Comparison of ENCODE assay signal across 1 cellular context in the genomic region with DNA sequence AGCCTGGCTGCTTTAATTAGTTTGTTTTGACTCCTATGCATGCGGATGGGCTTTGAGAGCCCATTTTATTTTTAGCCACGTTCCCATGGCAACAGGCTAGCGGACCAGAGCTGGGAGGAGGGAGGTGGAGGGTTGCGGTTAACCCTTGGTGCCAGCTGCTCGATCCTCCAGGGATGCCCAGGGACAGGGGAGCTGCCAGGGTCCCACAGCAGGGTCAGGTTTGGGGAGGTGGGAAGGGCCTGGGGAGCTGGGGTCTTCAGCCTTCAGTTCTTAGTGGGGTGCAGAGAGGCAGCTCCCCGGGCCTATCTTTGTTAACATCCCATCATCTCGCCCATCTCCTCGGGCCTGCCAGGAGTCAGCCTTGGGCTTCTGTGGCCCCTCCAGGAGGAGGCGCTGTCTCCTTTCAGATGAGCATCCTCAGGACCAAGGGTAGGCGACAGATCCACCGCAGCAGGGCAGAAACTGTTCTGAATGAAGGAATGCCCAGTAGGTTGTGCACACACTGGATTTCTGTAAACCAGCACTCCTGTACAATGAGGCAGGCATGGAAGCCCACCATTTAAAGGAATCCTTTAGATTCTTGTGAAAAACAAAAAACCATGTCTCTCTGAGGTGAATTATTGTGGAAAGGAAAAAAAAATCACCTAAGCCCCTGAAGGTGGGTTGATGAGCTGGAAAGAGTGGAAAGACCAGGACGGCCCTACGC.
TF ChIP-seq lines count a peak whose summit lies in the region.

No MANE protein-coding gene starts in this region.

TF ChIP-seq in HepG2, 621 proteins besides CTCF, POLR2A, EP300 and RAD21 (continued from another document and continues in another):
- TF ChIP-seq, protein P1, sequence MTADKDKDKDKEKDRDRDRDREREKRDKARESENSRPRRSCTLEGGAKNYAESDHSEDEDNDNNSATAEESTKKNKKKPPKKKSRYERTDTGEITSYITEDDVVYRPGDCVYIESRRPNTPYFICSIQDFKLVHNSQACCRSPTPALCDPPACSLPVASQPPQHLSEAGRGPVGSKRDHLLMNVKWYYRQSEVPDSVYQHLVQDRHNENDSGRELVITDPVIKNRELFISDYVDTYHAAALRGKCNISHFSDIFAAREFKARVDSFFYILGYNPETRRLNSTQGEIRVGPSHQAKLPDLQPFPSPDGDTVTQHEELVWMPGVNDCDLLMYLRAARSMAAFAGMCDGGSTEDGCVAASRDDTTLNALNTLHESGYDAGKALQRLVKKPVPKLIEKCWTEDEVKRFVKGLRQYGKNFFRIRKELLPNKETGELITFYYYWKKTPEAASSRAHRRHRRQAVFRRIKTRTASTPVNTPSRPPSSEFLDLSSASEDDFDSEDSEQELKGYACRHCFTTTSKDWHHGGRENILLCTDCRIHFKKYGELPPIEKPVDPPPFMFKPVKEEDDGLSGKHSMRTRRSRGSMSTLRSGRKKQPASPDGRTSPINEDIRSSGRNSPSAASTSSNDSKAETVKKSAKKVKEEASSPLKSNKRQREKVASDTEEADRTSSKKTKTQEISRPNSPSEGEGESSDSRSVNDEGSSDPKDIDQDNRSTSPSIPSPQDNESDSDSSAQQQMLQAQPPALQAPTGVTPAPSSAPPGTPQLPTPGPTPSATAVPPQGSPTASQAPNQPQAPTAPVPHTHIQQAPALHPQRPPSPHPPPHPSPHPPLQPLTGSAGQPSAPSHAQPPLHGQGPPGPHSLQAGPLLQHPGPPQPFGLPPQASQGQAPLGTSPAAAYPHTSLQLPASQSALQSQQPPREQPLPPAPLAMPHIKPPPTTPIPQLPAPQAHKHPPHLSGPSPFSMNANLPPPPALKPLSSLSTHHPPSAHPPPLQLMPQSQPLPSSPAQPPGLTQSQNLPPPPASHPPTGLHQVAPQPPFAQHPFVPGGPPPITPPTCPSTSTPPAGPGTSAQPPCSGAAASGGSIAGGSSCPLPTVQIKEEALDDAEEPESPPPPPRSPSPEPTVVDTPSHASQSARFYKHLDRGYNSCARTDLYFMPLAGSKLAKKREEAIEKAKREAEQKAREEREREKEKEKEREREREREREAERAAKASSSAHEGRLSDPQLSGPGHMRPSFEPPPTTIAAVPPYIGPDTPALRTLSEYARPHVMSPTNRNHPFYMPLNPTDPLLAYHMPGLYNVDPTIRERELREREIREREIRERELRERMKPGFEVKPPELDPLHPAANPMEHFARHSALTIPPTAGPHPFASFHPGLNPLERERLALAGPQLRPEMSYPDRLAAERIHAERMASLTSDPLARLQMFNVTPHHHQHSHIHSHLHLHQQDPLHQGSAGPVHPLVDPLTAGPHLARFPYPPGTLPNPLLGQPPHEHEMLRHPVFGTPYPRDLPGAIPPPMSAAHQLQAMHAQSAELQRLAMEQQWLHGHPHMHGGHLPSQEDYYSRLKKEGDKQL (CRISPR knock-in tag; IDR thresholded peaks at IDR 0.05; ENCODE audit: low read depth) = no peak
- TF ChIP-seq MTF1 (CRISPR knock-in tag; IDR thresholded peaks at IDR 0.05) = no peak
- TF ChIP-seq JDP2 (CRISPR knock-in tag; IDR thresholded peaks at IDR 0.05; ENCODE audit: borderline replicate concordance) = no peak
- TF ChIP-seq ZNF772 (CRISPR knock-in tag; IDR thresholded peaks at IDR 0.05) = no peak
- no peak for TF ChIP-seq ZNF274 (CRISPR knock-in tag; IDR thresholded peaks at IDR 0.05)
- TF ChIP-seq, protein P2, sequence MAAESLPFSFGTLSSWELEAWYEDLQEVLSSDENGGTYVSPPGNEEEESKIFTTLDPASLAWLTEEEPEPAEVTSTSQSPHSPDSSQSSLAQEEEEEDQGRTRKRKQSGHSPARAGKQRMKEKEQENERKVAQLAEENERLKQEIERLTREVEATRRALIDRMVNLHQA (CRISPR knock-in tag; IDR thresholded peaks at IDR 0.05) = no peak
- TF ChIP-seq KMT2B (CRISPR knock-in tag; IDR thresholded peaks at IDR 0.05) = no peak
- TF ChIP-seq, protein P3, sequence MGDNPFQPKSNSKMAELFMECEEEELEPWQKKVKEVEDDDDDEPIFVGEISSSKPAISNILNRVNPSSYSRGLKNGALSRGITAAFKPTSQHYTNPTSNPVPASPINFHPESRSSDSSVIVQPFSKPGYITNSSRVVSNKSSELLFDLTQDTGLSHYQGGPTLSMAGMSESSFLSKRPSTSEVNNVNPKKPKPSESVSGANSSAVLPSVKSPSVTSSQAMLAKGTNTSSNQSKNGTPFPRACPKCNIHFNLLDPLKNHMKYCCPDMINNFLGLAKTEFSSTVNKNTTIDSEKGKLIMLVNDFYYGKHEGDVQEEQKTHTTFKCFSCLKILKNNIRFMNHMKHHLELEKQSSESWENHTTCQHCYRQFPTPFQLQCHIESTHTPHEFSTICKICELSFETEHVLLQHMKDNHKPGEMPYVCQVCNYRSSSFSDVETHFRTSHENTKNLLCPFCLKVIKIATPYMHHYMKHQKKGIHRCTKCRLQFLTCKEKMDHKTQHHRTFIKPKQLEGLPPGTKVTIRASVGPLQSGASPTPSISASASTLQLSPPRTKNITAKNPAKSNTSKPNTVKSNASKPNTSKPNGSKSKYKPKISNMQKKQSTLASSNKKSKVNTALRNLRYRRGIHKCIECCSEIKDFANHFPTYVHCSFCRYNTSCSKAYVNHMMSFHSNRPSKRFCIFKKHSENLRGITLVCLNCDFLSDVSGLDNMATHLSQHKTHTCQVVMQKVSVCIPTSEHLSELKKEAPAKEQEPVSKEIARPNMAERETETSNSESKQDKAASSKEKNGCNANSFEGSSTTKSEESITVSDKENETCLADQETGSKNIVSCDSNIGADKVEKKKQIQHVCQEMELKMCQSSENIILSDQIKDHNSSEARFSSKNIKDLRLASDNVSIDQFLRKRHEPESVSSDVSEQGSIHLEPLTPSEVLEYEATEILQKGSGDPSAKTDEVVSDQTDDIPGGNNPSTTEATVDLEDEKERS (CRISPR knock-in tag; IDR thresholded peaks at IDR 0.05) = no peak
- peak; percentile 24; the same call in 1 of the 2 replicates for TF ChIP-seq ZFX (CRISPR knock-in tag; IDR thresholded peaks at IDR 0.05; ENCODE audit: low read depth)
- TF ChIP-seq, protein P4, sequence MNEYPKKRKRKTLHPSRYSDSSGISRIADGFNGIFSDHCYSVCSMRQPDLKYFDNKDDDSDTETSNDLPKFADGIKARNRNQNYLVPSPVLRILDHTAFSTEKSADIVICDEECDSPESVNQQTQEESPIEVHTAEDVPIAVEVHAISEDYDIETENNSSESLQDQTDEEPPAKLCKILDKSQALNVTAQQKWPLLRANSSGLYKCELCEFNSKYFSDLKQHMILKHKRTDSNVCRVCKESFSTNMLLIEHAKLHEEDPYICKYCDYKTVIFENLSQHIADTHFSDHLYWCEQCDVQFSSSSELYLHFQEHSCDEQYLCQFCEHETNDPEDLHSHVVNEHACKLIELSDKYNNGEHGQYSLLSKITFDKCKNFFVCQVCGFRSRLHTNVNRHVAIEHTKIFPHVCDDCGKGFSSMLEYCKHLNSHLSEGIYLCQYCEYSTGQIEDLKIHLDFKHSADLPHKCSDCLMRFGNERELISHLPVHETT (CRISPR knock-in tag; conservative IDR thresholded peaks at IDR 0.05) = no peak
- no peak for TF ChIP-seq PHF20 (CRISPR knock-in tag; IDR thresholded peaks at IDR 0.05)
- TF ChIP-seq GTF2F1 (IDR thresholded peaks at IDR 0.05; ENCODE audit: low read length) = no peak
- TF ChIP-seq, protein P5, sequence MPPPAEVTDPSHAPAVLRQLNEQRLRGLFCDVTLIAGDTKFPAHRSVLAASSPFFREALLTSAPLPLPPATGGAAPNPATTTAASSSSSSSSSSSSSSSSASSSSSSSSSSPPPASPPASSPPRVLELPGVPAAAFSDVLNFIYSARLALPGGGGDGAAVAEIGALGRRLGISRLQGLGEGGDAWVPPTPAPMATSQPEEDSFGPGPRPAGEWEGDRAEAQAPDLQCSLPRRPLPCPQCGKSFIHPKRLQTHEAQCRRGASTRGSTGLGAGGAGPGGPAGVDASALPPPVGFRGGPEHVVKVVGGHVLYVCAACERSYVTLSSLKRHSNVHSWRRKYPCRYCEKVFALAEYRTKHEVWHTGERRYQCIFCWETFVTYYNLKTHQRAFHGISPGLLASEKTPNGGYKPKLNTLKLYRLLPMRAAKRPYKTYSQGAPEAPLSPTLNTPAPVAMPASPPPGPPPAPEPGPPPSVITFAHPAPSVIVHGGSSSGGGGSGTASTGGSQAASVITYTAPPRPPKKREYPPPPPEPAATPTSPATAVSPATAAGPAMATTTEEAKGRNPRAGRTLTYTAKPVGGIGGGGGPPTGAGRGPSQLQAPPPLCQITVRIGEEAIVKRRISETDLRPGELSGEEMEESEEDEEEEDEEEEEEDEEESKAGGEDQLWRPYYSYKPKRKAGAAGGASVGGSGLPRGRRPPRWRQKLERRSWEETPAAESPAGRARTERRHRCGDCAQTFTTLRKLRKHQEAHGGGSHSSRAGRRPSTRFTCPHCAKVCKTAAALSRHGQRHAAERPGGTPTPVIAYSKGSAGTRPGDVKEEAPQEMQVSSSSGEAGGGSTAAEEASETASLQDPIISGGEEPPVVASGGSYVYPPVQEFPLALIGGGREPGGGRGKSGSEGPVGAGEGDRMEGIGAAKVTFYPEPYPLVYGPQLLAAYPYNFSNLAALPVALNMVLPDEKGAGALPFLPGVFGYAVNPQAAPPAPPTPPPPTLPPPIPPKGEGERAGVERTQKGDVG (CRISPR knock-in tag; IDR thresholded peaks at IDR 0.05; ENCODE audit: borderline replicate concordance) = no peak
- no peak for TF ChIP-seq ZNF251 (CRISPR knock-in tag; IDR thresholded peaks at IDR 0.05)
- TF ChIP-seq SP2 (CRISPR knock-in tag; IDR thresholded peaks at IDR 0.05) = no peak
- TF ChIP-seq FOXO1 (CRISPR knock-in tag; IDR thresholded peaks at IDR 0.05) = no peak
- TF ChIP-seq, protein P6, sequence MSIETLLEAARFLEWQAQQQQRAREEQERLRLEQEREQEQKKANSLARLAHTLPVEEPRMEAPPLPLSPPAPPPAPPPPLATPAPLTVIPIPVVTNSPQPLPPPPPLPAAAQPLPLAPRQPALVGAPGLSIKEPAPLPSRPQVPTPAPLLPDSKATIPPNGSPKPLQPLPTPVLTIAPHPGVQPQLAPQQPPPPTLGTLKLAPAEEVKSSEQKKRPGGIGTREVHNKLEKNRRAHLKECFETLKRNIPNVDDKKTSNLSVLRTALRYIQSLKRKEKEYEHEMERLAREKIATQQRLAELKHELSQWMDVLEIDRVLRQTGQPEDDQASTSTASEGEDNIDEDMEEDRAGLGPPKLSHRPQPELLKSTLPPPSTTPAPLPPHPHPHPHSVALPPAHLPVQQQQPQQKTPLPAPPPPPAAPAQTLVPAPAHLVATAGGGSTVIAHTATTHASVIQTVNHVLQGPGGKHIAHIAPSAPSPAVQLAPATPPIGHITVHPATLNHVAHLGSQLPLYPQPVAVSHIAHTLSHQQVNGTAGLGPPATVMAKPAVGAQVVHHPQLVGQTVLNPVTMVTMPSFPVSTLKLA (IDR thresholded peaks at IDR 0.05) = no peak
- peak; percentile 39 for TF ChIP-seq FOSL2 (CRISPR knock-in tag; IDR thresholded peaks at IDR 0.05)
- peak; percentile 51; the same call in 1 of the 2 replicates for TF ChIP-seq YEATS2 (CRISPR knock-in tag; IDR thresholded peaks at IDR 0.05; ENCODE audit: borderline replicate concordance)
- TF ChIP-seq NCOA1 (CRISPR knock-in tag; IDR thresholded peaks at IDR 0.05) = no peak
- TF ChIP-seq POLR2G (IDR thresholded peaks at IDR 0.05; ENCODE audit: low read depth, low read length) = no peak
- no peak for TF ChIP-seq GFI1 (CRISPR knock-in tag; IDR thresholded peaks at IDR 0.05; ENCODE audit: borderline replicate concordance)
- no peak for TF ChIP-seq STAT5B (CRISPR knock-in tag; IDR thresholded peaks at IDR 0.05)
- TF ChIP-seq SMC3 (IDR thresholded peaks at IDR 0.05; ENCODE audit: low read length) = peak; percentile 92
- no peak for TF ChIP-seq ZKSCAN8 (CRISPR knock-in tag; IDR thresholded peaks at IDR 0.05; ENCODE audit: borderline replicate concordance)
- no peak for TF ChIP-seq ZNF354B (CRISPR knock-in tag; IDR thresholded peaks at IDR 0.05)
- TF ChIP-seq, protein P7, sequence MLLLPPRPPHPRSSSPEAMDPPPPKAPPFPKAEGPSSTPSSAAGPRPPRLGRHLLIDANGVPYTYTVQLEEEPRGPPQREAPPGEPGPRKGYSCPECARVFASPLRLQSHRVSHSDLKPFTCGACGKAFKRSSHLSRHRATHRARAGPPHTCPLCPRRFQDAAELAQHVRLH (CRISPR knock-in tag; IDR thresholded peaks at IDR 0.05; ENCODE audit: borderline replicate concordance, low read depth) = peak; percentile 40; the same call in 1 of the 2 replicates
- no peak for TF ChIP-seq ZNF790 (CRISPR knock-in tag; IDR thresholded peaks at IDR 0.05; ENCODE audit: borderline replicate concordance)
- TF ChIP-seq ZNF484 (CRISPR knock-in tag; IDR thresholded peaks at IDR 0.05; ENCODE audit: borderline replicate concordance, low read depth) = no peak
- no peak for TF ChIP-seq FOSL1 (CRISPR knock-in tag; IDR thresholded peaks at IDR 0.05; ENCODE audit: borderline replicate concordance)
- TF ChIP-seq ZNF441 (CRISPR knock-in tag; IDR thresholded peaks at IDR 0.05; ENCODE audit: borderline replicate concordance) = no peak
- TF ChIP-seq MEIS2 (CRISPR knock-in tag; IDR thresholded peaks at IDR 0.05) = no peak
- no peak for TF ChIP-seq CENPX (CRISPR knock-in tag; IDR thresholded peaks at IDR 0.05)
- TF ChIP-seq, protein P8, sequence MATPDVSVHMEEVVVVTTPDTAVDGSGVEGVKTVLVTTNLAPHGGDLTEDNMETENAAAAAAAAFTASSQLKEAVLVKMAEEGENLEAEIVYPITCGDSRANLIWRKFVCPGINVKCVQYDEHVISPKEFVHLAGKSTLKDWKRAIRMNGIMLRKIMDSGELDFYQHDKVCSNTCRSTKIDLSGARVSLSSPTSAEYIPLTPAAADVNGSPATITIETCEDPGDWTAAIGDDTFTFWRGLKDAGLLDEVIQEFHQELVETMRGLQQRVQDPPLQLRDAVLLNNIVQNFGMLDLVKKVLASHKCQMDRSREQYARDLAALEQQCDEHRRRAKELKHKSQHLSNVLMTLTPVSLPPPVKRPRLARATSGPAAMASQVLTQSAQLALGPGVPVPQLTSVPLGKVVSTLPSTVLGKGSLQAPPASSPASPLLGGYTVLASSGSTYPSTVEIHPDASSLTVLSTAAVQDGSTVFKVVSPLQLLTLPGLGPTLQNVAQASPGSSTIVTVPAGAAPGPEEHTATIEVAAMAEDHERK (CRISPR knock-in tag; IDR thresholded peaks at IDR 0.05; ENCODE audit: low read depth) = no peak
- TF ChIP-seq GATA4 (IDR thresholded peaks at IDR 0.05; ENCODE audit: borderline replicate concordance, low read depth) = no peak
- TF ChIP-seq, protein P9, sequence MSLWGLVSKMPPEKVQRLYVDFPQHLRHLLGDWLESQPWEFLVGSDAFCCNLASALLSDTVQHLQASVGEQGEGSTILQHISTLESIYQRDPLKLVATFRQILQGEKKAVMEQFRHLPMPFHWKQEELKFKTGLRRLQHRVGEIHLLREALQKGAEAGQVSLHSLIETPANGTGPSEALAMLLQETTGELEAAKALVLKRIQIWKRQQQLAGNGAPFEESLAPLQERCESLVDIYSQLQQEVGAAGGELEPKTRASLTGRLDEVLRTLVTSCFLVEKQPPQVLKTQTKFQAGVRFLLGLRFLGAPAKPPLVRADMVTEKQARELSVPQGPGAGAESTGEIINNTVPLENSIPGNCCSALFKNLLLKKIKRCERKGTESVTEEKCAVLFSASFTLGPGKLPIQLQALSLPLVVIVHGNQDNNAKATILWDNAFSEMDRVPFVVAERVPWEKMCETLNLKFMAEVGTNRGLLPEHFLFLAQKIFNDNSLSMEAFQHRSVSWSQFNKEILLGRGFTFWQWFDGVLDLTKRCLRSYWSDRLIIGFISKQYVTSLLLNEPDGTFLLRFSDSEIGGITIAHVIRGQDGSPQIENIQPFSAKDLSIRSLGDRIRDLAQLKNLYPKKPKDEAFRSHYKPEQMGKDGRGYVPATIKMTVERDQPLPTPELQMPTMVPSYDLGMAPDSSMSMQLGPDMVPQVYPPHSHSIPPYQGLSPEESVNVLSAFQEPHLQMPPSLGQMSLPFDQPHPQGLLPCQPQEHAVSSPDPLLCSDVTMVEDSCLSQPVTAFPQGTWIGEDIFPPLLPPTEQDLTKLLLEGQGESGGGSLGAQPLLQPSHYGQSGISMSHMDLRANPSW (CRISPR knock-in tag; IDR thresholded peaks at IDR 0.05; ENCODE audit: borderline replicate concordance) = no peak
- TF ChIP-seq ATRX (CRISPR knock-in tag; IDR thresholded peaks at IDR 0.05; ENCODE audit: borderline replicate concordance) = no peak
- TF ChIP-seq CC2D1A (CRISPR knock-in tag; IDR thresholded peaks at IDR 0.05) = no peak
